ENCODE assay signal across 19 cellular contexts in the genomic region with DNA sequence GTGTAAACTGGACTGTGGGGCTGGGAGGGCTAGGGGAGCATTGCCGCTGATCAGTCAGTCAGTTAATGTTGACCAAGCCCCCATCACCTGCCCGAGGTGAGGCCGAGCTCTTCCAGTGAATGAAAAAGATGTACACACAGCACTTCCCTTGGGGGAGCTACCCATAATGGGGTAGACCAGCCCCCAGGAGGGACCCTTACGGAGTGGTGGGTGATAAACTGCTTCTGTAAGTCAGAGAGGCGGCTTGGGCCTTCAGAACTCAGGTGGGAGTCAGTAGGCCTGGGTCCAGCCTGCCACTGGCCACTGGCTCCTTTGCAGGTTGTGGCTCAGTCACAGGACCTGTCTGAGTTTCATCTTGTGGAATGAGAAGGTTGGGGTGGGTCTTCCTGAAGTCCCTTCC. TPM values are rescaled to one million over a fixed set of nuclear protein-coding genes. Genes with fewer than 3 reads are reported as not detected.
DNase-seq lines count a peak whose midpoint lies in the region; ATAC-seq and TF ChIP-seq lines count a peak whose summit lies in the region.
"Had no signal": no experiment of that assay in that cellular context is flagged by ENCODE, and none has a peak within 500 bp of the region (broad histone marks: within the 10 kb centered on the region; RNA-seq: fewer than 3 reads in every experiment).

No MANE protein-coding gene starts in this region.

- POLR2A ChIA-PET in Caco-2 (lab: Charles Lee), result interaction anchor here (0.6 kb wide), 1 partner anchor 23 kb away, joined by 3 read pairs; no protein-coding TSS in a partner anchor

- peaks cover 26% of the 10 kb centered on the region for H3K79me2 ChIP-seq in mammary epithelial cell (ENCODE audit: insufficient read depth, low read length)

- no peaks in the 10 kb centered on the region for H3K4me1 Mint-ChIP-seq in Caco-2 (ENCODE audit: low read depth, unreplicated experiment)

- H3K9me3 ChIP-seq in Caco-2, result no peaks in the 10 kb centered on the region
- H3K9me3 ChIP-seq in mammary epithelial cell (replicated peaks; ENCODE audit: insufficient read depth, low read length), result no peaks in the 10 kb centered on the region
- H3K9me3 ChIP-seq in lower lobe of right lung, result no peaks in the 10 kb centered on the region
- H3K9me3 ChIP-seq in spleen, result peaks cover 0 to 17% (median 7%) of the 10 kb centered on the region in 8 donors
- H3K9me3 ChIP-seq: neutrophil had no signal

- H3K27me3 ChIP-seq in Caco-2 (replicated peaks; ENCODE audit: control insufficient read depth, insufficient read depth, low read length) (no peaks in the 10 kb centered on the region), mammary epithelial cell (ENCODE audit: insufficient read depth, low read length) (no peaks in the 10 kb centered on the region), lower lobe of right lung (ENCODE audit: low read depth) (no peaks in the 10 kb centered on the region), spleen (replicated peaks in 1 of 7) (peaks cover 0 to 51% (median 0%) of the 10 kb centered on the region in 7 donors)

- 0 out of 2 replicates have a peak, but pooled peaks cover 1% of the 10 kb centered on the region for H3K36me3 ChIP-seq in Caco-2 (ENCODE audit: control insufficient read depth, insufficient read depth, low read length)
- no peaks in the 10 kb centered on the region for H3K36me3 ChIP-seq in mammary epithelial cell (ENCODE audit: insufficient read depth, low read length)
- no peaks in the 10 kb centered on the region for H3K36me3 ChIP-seq in lower lobe of right lung
- H3K36me3 ChIP-seq in spleen, result no peaks in the 10 kb centered on the region
- H3K36me3 ChIP-seq: neutrophil had no signal

- H3K4me3 Mint-ChIP-seq in Caco-2 (ENCODE audit: unreplicated experiment), result no peak overlapping the region
- H3K4me3 Mint-ChIP-seq: activated naive CD8-positive, alpha-beta T cell treated with anti-CD3 and anti-CD28 coated beads for 36 hours; activated T-cell treated with anti-CD3 and anti-CD28 coated beads, Interleukin-2, amount 50 U/mL, for 24 hours; CD8-positive, alpha-beta memory T cell; central memory CD8-positive, alpha-beta T cell had no signal

- CTCF ChIA-PET in Caco-2 (lab: Charles Lee) (interaction anchor here (0.9 kb wide), 1 partner anchor 14 kb away, joined by 3 read pairs; no protein-coding TSS in a partner anchor), mammary epithelial cell (lab: Charles Lee; ENCODE audit: low non-redundant PET) (no interaction called here)

- no peak for TF ChIP-seq CTCF in Caco-2 (IDR thresholded peaks at IDR 0.05; ENCODE audit: insufficient read depth in 1 of 2, low read depth in 1 of 2, low read length in 1 of 2, severe bottlenecking in 1 of 2, unreplicated experiment in 1 of 2)
- TF ChIP-seq CTCF in mammary epithelial cell (conservative IDR thresholded peaks at IDR 0.05 in 1 of 2, IDR thresholded peaks at IDR 0.05 in 1 of 2; ENCODE audit: extremely low read depth in 1 of 2, insufficient read depth in 1 of 2, low read depth in 1 of 2, low read length in 2 of 2), result no peak
- no peak for TF ChIP-seq CTCF in lower lobe of right lung (IDR thresholded peaks at IDR 0.05)
- TF ChIP-seq CTCF in spleen (IDR thresholded peaks at IDR 0.05 in 8 of 11, conservative IDR thresholded peaks at IDR 0.05 in 3 of 11), result no peak

- 0% methylated on average over 1 of the region's 5 CpGs for WGBS in mammary epithelial cell (ENCODE audit: low coverage, missing lambda C conversion rate)
- WGBS in spleen, 5 donors, result 81 to 90% (median 89%) methylated on average over 5 of the region's 5 CpGs

- BruUV-seq in Caco-2 (replicated peaks; lab: Mats Ljungman, UMichigan) (no TSS peak), mammary epithelial cell (replicated peaks; lab: Mats Ljungman, UMichigan) (no TSS peak)

- H3K4me1 ChIP-seq in Caco-2, result no peaks in the 10 kb centered on the region
- H3K4me1 ChIP-seq in mammary epithelial cell (ENCODE audit: insufficient read depth, low read length), result peaks cover 80% of the 10 kb centered on the region
- H3K4me1 ChIP-seq in lower lobe of right lung, result peaks cover 64% of the 10 kb centered on the region
- H3K4me1 ChIP-seq in spleen, result peaks cover 7 to 73% (median 51%) of the 10 kb centered on the region in 6 donors

- peak overlapping the region; percentile 71 for H3K4me2 ChIP-seq in mammary epithelial cell (ENCODE audit: insufficient read depth, low read depth, low read length)
- H3K4me2 ChIP-seq: KMS-11 had no signal

- H3K27me3 Mint-ChIP-seq in Caco-2 (ENCODE audit: insufficient read depth, unreplicated experiment), result no peaks in the 10 kb centered on the region

- DNase-seq in Caco-2, result no peak
- no peak for DNase-seq in mammary epithelial cell
- DNase-seq in lower lobe of right lung, result no peak
- DNase-seq in spleen, result peak; percentile 66
- DNase-seq in mesenteric fat pad (ENCODE audit: low spot score), result no peak
- DNase-seq in AG20443 (ENCODE audit: low spot score), result no peak
- DNase-seq in posterior vena cava (ENCODE audit: low spot score), result no peak
- DNase-seq in NCI-H2171 treated with DMSO at 0.1 percent for 48 hours (lab: John Stamatoyannopoulos, UW), result no peak
- DNase-seq: activated CD4-positive, alpha-beta T cell treated with anti-CD3 and anti-CD28 coated beads, Interleukin-2, amount 50 U/mL, for 48 hours; activated naive CD8-positive, alpha-beta T cell treated with anti-CD3 and anti-CD28 coated beads for 36 hours; activated T-cell treated with anti-CD3 and anti-CD28 coated beads, Interleukin-2, amount 50 U/mL, for 24 hours; CD8-positive, alpha-beta memory T cell; foreskin melanocyte; mesendoderm; NCI-H1092 treated with DMSO at 0.1 percent for 48 hours; small intestine had no signal

- H3K27ac Mint-ChIP-seq in Caco-2 (ENCODE audit: unreplicated experiment), result peak overlapping the region; percentile 14
- H3K27ac Mint-ChIP-seq: activated naive CD8-positive, alpha-beta T cell treated with anti-CD3 and anti-CD28 coated beads for 36 hours; activated T-cell treated with anti-CD3 and anti-CD28 coated beads, Interleukin-2, amount 50 U/mL, for 24 hours had no signal

- no peaks in the 10 kb centered on the region for H4K20me1 ChIP-seq in mammary epithelial cell (ENCODE audit: insufficient read depth, low read length)

- H3K36me3 Mint-ChIP-seq in Caco-2 (ENCODE audit: insufficient read depth, unreplicated experiment), result no peaks in the 10 kb centered on the region
- H3K36me3 Mint-ChIP-seq: activated naive CD8-positive, alpha-beta T cell treated with anti-CD3 and anti-CD28 coated beads for 36 hours; CD8-positive, alpha-beta memory T cell had no signal

- dilution Hi-C loops in mammary epithelial cell (cut with HindIII; ENCODE audit: low sequenced_read_pairs), result no loop called here

- H2AFZ ChIP-seq in mammary epithelial cell (ENCODE audit: low read depth, low read length), result peak overlapping the region; percentile 62

- ATAC-seq in lower lobe of right lung, result no peak

- TF ChIP-seq POLR2A in spleen (IDR thresholded peaks at IDR 0.05), result no peak

- intact Hi-C loops in Caco-2 (cut with micrococcal nuclease; ENCODE audit: unreplicated experiment), result no loop called here
- intact Hi-C loops in mammary epithelial cell (cut with micrococcal nuclease), result loop anchor here (2.0 kb wide), 1 partner anchor 44 kb away; the partner anchor contains the start of gene TSPAN9
- intact Hi-C loops in lower lobe of right lung (cut with DNase I), result no loop called here
- intact Hi-C loops in spleen (cut with DNase I; ENCODE audit: low total_unique reads), result no loop called here
- intact Hi-C loops in posterior vena cava (cut with DNase I), result no loop called here

- H3K4me3 ChIP-seq in Caco-2 (ENCODE audit: low read depth, low read length) (no peak overlapping the region), mammary epithelial cell (replicated peaks in 1 of 3; ENCODE audit: insufficient read depth in 1 of 3, low read depth in 2 of 3, low read length in 3 of 3) (no peak overlapping the region), lower lobe of right lung (no peak overlapping the region), spleen (no peak overlapping the region)

- H3K27ac ChIP-seq in mammary epithelial cell (ENCODE audit: insufficient read depth, low read depth, low read length) (peak overlapping the region; percentile 81), lower lobe of right lung (peak overlapping the region; percentile 68), spleen (peak overlapping the region in 7 of 8 donors; percentile 52 to 68 (median 60))
- H3K27ac ChIP-seq: KMS-11, neutrophil had no signal

- in situ Hi-C loops in mammary epithelial cell (cut with MboI; ENCODE audit: low sequenced_read_pairs in 2 of 2), result loop anchor here in 1 of 2 donors (5.0 kb wide), 1 partner anchor 43 kb away; the partner anchor contains the start of gene TSPAN9

- peaks cover 10% of the 10 kb centered on the region for H3K9me3 Mint-ChIP-seq in Caco-2 (ENCODE audit: unreplicated experiment)
- H3K9me3 Mint-ChIP-seq: activated naive CD8-positive, alpha-beta T cell treated with anti-CD3 and anti-CD28 coated beads for 36 hours; activated T-cell treated with anti-CD3 and anti-CD28 coated beads, Interleukin-2, amount 50 U/mL, for 24 hours; CD8-positive, alpha-beta memory T cell; central memory CD8-positive, alpha-beta T cell had no signal

- H3K9ac ChIP-seq in mammary epithelial cell (ENCODE audit: insufficient read depth, low read length), result peak overlapping the region; percentile 64
- H3K9ac ChIP-seq: KMS-11 had no signal

RNA-seq across cellular contexts. Expression of gene TSPAN9, which starts 43.5 kb away (rescaled TPM):
- total RNA-seq in Caco-2 (2022), result 45.5 and 49.1 TPM in 2 replicates
- 10 to 100 TPM; 29.2 to 30.3 TPM for total RNA-seq in mammary epithelial cell
- 38.7 TPM for polyA plus RNA-seq in mammary epithelial cell
- 40.7 TPM for polyA minus RNA-seq in mammary epithelial cell
- 61.1 TPM for total RNA-seq in lower lobe of right lung
- 10 to 100 TPM; 22.7 to 51.1 (median 37.0) TPM for total RNA-seq in spleen
- polyA plus RNA-seq in spleen, result 10 to 100 TPM in 1 of 3 donors, 1 to 10 TPM in 2; 3.6 to 13.5 (median 4.7) TPM
- total RNA-seq in mesenteric fat pad, result 36.9 TPM
- total RNA-seq in posterior vena cava, result 10 to 100 TPM; 34.2 to 38.5 TPM
- polyA plus RNA-seq: CD8-positive, alpha-beta memory T cell had no signal
